In genomic region chr5:57298295-57298984, GRCh38 we compare ENCODE assay signal across 8 cellular contexts.
DNase-seq lines count a peak whose midpoint lies in the region; ATAC-seq, FAIRE-seq and TF ChIP-seq lines count a peak whose summit lies in the region.

No MANE protein-coding gene starts in this region.

- H3K27ac ChIP-seq in astrocyte (ENCODE audit: low read depth, low read length): peak overlapping the region; percentile 64
- H3K27ac ChIP-seq in sigmoid colon: peak overlapping the region in 2 of 4 donors; percentile 2 to 48

- no peak overlapping the region for H3K4me3 Mint-ChIP-seq in astrocyte (ENCODE audit: unreplicated experiment)

- FAIRE-seq in astrocyte (lab: Jason Lieb, UNC): peak; percentile 34

- TF ChIP-seq CTCF in astrocyte (IDR thresholded peaks at IDR 0.05; ENCODE audit: insufficient read depth, low read depth, low read length): peak; percentile 85
- peak; percentile 37 to 75 (median 74) for TF ChIP-seq CTCF in sigmoid colon (IDR thresholded peaks at IDR 0.05)

- peaks cover 23% of the 10 kb centered on the region for H3K4me1 Mint-ChIP-seq in astrocyte (ENCODE audit: low read depth, unreplicated experiment)

- peak; percentile 61 for ATAC-seq in HG02588 (IDR thresholded peaks at IDR 0.05; ENCODE audit: unreplicated experiment)
- ATAC-seq in HG02970 (IDR thresholded peaks at IDR 0.05; ENCODE audit: low FRiP score, unreplicated experiment): no peak

- TF ChIP-seq POLR2A in sigmoid colon (IDR thresholded peaks at IDR 0.05): no peak

- H3K4me1 ChIP-seq in astrocyte (ENCODE audit: insufficient read depth, low read length) (peaks cover 20% of the 10 kb centered on the region), sigmoid colon (peaks cover 0 to 5% (median 2%) of the 10 kb centered on the region in 4 donors)

- H3K27ac Mint-ChIP-seq in astrocyte (ENCODE audit: unreplicated experiment): peak overlapping the region; percentile 86

- no peaks in the 10 kb centered on the region for H3K36me3 ChIP-seq in astrocyte (ENCODE audit: insufficient read depth, low read length)
- H3K36me3 ChIP-seq in sigmoid colon: no peaks in the 10 kb centered on the region

- no peaks in the 10 kb centered on the region for H3K27me3 Mint-ChIP-seq in astrocyte (ENCODE audit: low read depth, unreplicated experiment)

- no peak overlapping the region for H3K4me3 ChIP-seq in astrocyte (ENCODE audit: insufficient read depth, low read depth, low read length)
- H3K4me3 ChIP-seq in sigmoid colon: peak overlapping the region in 1 of 4 donors; percentile 19

- H3K9me3 ChIP-seq in astrocyte (ENCODE audit: insufficient read depth, low read depth, low read length) (no peaks in the 10 kb centered on the region), sigmoid colon (no peaks in the 10 kb centered on the region)

- TF ChIP-seq EP300 in sigmoid colon (IDR thresholded peaks at IDR 0.05): no peak

- intact Hi-C loops in sigmoid colon (cut with DNase I): loop anchor here (1.0 to 5.0 kb wide), 3 partner anchors 199 to 1162 kb away; partner anchors contain the start of gene PLK2

- no peak overlapping the region for H2AFZ ChIP-seq in astrocyte (ENCODE audit: low read depth, low read length)

- no peaks in the 10 kb centered on the region for H3K9me3 Mint-ChIP-seq in astrocyte (ENCODE audit: unreplicated experiment)

- 7 to 20% methylated on average over 6 of the region's 6 CpGs for WGBS in sigmoid colon, 2 donors

- no peaks in the 10 kb centered on the region for H3K36me3 Mint-ChIP-seq in astrocyte (ENCODE audit: low read depth, unreplicated experiment)

- DNase-seq in GDM1 (lab: John Stamatoyannopoulos, UW) (peak; percentile 39), NCI-H187 (lab: John Stamatoyannopoulos, UW) (peak; percentile 35 to 75), T-helper 22 cell (ENCODE audit: low read depth) (peak; percentile 62), astrocyte (ENCODE audit: low read depth) (peak; percentile 58), hepatic stellate cell (ENCODE audit: low spot score) (peak; percentile 20), sigmoid colon (peak; percentile 89)

- no peaks in the 10 kb centered on the region for H3K79me2 ChIP-seq in astrocyte (ENCODE audit: insufficient read depth, low read length)

- H3K4me2 ChIP-seq in astrocyte (ENCODE audit: low read length): peak overlapping the region; percentile 50

- no peaks in the 10 kb centered on the region for H4K20me1 ChIP-seq in astrocyte (ENCODE audit: insufficient read depth, low read length)

- H3K9ac ChIP-seq in astrocyte (ENCODE audit: low read length): peak overlapping the region; percentile 66

- H3K27me3 ChIP-seq in astrocyte (ENCODE audit: insufficient read depth, low read length) (no peaks in the 10 kb centered on the region), sigmoid colon (no peaks in the 10 kb centered on the region)

Comparison
In these comparisons a context has a peak if more than half of its experiments do, and no peak if none do; other contexts are left out.
1. DNase-seq: peak in every context shown above with its lines; median percentile 89 in sigmoid colon; 62 in T-helper 22 cell; 58 in astrocyte; 55 in NCI-H187; 39 in GDM1; 20 in hepatic stellate cell.